17 cellular contexts compared by ENCODE assay signal in the genomic region with DNA sequence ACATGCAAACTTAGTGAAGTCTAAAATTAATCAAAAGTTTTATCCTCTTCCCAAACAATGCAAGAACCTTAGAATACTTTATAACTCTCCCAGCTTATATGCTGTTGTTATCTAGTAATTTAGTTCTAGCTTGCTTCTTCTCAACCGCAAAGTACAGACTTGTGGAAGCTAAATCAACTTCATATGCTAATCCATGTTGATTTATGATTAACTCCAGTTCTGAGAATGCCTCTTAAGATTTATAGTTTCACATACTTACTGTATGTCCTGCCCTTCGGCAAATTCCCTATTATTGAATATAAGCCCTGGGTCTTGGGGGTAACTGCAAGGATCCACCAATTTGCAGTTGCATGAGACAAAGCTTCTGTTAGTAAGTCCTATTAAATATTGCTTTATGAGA. TPM values are rescaled to one million over a fixed set of nuclear protein-coding genes. Genes with fewer than 3 reads are reported as not detected.
DNase-seq lines count a peak whose midpoint lies in the region; ATAC-seq and TF ChIP-seq lines count a peak whose summit lies in the region.
"Had no signal": no experiment of that assay in that cellular context is flagged by ENCODE, and none has a peak within 500 bp of the region (broad histone marks: within the 10 kb centered on the region; RNA-seq: fewer than 3 reads in every experiment).

No MANE protein-coding gene starts in this region.

- ATAC-seq in esophagus mucosa, result peak; percentile 33
- ATAC-seq in stimulated activated effector memory CD8-positive, alpha-beta T cell treated with anti-CD3 and anti-CD28 coated beads, Interleukin-12 subunit alpha, Interleukin-12 subunit beta, amount 100 ng/mL, for 72 hours, result no peak
- ATAC-seq: A549; CD8-positive, alpha-beta T cell had no signal

- no peaks in the 10 kb centered on the region for H3K4me1 Mint-ChIP-seq in stimulated activated effector memory CD8-positive, alpha-beta T cell treated with anti-CD3 and anti-CD28 coated beads, Interleukin-12 subunit alpha, Interleukin-12 subunit beta, amount 100 ng/mL, for 72 hours
- H3K4me1 Mint-ChIP-seq: B cell had no signal

- no peaks in the 10 kb centered on the region for H3K79me2 ChIP-seq in osteoblast (ENCODE audit: insufficient read depth, low read length)

- CTCF ChIA-PET in HEK293T (lab: Yijun Ruan, JAX), result interaction anchor here (0.6 kb wide), 1 partner anchor 12 kb away, joined by 4 read pairs; no protein-coding TSS in a partner anchor

- DNase-seq in HEK293T (ENCODE audit: extremely low spot score) (no peak), amniotic epithelial cell (ENCODE audit: low read depth) (peak; percentile 68), osteoblast (ENCODE audit: insufficient read length, low spot score, missing footprints) (no peak)
- no peak for DNase-seq in stimulated activated effector memory CD8-positive, alpha-beta T cell treated with anti-CD3 and anti-CD28 coated beads, Interleukin-12 subunit alpha, Interleukin-12 subunit beta, amount 100 ng/mL, for 72 hours (ENCODE audit: low spot score in 2 of 2)
- DNase-seq: AML-193; Caco-2; Calu3; CD4-positive, alpha-beta T cell; CD8-positive, alpha-beta T cell; DMS79 treated with DMSO at 0.1 percent for 48 hours; GF-D8 had no signal

- no peaks in the 10 kb centered on the region for H3K9me3 Mint-ChIP-seq in stimulated activated effector memory CD8-positive, alpha-beta T cell treated with anti-CD3 and anti-CD28 coated beads, Interleukin-12 subunit alpha, Interleukin-12 subunit beta, amount 100 ng/mL, for 72 hours
- H3K9me3 Mint-ChIP-seq: CD4-positive, alpha-beta T cell had no signal

- H3K9me3 ChIP-seq in osteoblast (ENCODE audit: low read depth, low read length), result no peaks in the 10 kb centered on the region
- H3K9me3 ChIP-seq: A549; BLaER1 treated with 17β-estradiol and CSF1 and Interleukin-3, amounts not matched to agents 10 nM and 100 nM had no signal

- no peak overlapping the region for H3K27ac Mint-ChIP-seq in stimulated activated effector memory CD8-positive, alpha-beta T cell treated with anti-CD3 and anti-CD28 coated beads, Interleukin-12 subunit alpha, Interleukin-12 subunit beta, amount 100 ng/mL, for 72 hours
- H3K27ac Mint-ChIP-seq: B cell; CD4-positive, alpha-beta T cell; CD8-positive, alpha-beta T cell had no signal

- no peak overlapping the region for H3K4me3 ChIP-seq in osteoblast (ENCODE audit: insufficient read depth, low read length)
- H3K4me3 ChIP-seq: A549; BLaER1 treated with 17β-estradiol and CSF1 and Interleukin-3, amounts not matched to agents 10 nM and 100 nM had no signal

- H3K4me1 ChIP-seq in osteoblast (ENCODE audit: insufficient read depth, low read length), result no peaks in the 10 kb centered on the region
- H3K4me1 ChIP-seq: A549; BLaER1 treated with 17β-estradiol and CSF1 and Interleukin-3, amounts not matched to agents 10 nM and 100 nM; Caco-2 had no signal

- peaks cover 3% of the 10 kb centered on the region for H3K27me3 ChIP-seq in osteoblast (ENCODE audit: insufficient read depth, low read length)
- H3K27me3 ChIP-seq: BLaER1 treated with 17β-estradiol and CSF1 and Interleukin-3, amounts not matched to agents 10 nM and 100 nM had no signal

- no peak for TF ChIP-seq CTCF in osteoblast (IDR thresholded peaks at IDR 0.05; ENCODE audit: extremely low read depth, low read depth, low read length)

- H3K4me2 ChIP-seq in osteoblast (ENCODE audit: insufficient read depth, low read length), result no peak overlapping the region
- H3K4me2 ChIP-seq: A549; BLaER1 treated with 17β-estradiol and CSF1 and Interleukin-3, amounts not matched to agents 10 nM and 100 nM had no signal

- no peak overlapping the region for H3K27ac ChIP-seq in osteoblast (ENCODE audit: low read depth, low read length)
- H3K27ac ChIP-seq: 22Rv1; A549; BLaER1 treated with 17β-estradiol and CSF1 and Interleukin-3, amounts not matched to agents 10 nM and 100 nM; C4-2B had no signal

- no peak overlapping the region for H2AFZ ChIP-seq in osteoblast (ENCODE audit: low read length)

- H3K36me3 Mint-ChIP-seq in stimulated activated effector memory CD8-positive, alpha-beta T cell treated with anti-CD3 and anti-CD28 coated beads, Interleukin-12 subunit alpha, Interleukin-12 subunit beta, amount 100 ng/mL, for 72 hours, result no peaks in the 10 kb centered on the region
- H3K36me3 Mint-ChIP-seq: CD8-positive, alpha-beta T cell had no signal

- no peaks in the 10 kb centered on the region for H3K36me3 ChIP-seq in osteoblast (ENCODE audit: insufficient read depth, low read length)
- H3K36me3 ChIP-seq: BLaER1 treated with 17β-estradiol and CSF1 and Interleukin-3, amounts not matched to agents 10 nM and 100 nM had no signal

- H4K20me1 ChIP-seq in osteoblast (ENCODE audit: insufficient read depth, low read length), result no peaks in the 10 kb centered on the region
- H4K20me1 ChIP-seq: BLaER1 treated with 17β-estradiol and CSF1 and Interleukin-3, amounts not matched to agents 10 nM and 100 nM had no signal

- POLR2A ChIA-PET in HEK293T (lab: Yijun Ruan, JAX), result no interaction called here

- no peak overlapping the region for H3K4me3 Mint-ChIP-seq in stimulated activated effector memory CD8-positive, alpha-beta T cell treated with anti-CD3 and anti-CD28 coated beads, Interleukin-12 subunit alpha, Interleukin-12 subunit beta, amount 100 ng/mL, for 72 hours
- H3K4me3 Mint-ChIP-seq: B cell; CD4-positive, alpha-beta T cell; CD8-positive, alpha-beta T cell had no signal

TF ChIP-seq in HEK293T, 16 proteins besides CTCF, POLR2A, EP300 and RAD21:
- TF ChIP-seq FOXA1 (IDR thresholded peaks at IDR 0.05) (no peak), PKNOX1 (IDR thresholded peaks at IDR 0.05) (peak; percentile 1; the same call in 1 of the 2 replicates)

RNA-seq across cellular contexts. Expression of gene SLC35F2, which starts 17.6 kb away (rescaled TPM):
- 14.7 TPM for total RNA-seq in esophagus mucosa
- 5.4 and 6.2 TPM in 2 replicates for total RNA-seq in osteoblast

RNA-seq across cellular contexts. Expression of gene RAB39A, which starts 52.1 kb away (rescaled TPM):
- total RNA-seq in esophagus mucosa, result not detected
- not detected in 2 replicates for total RNA-seq in osteoblast
- total RNA-seq: Calu3; CD4-positive, alpha-beta T cell; CD8-positive, alpha-beta T cell had no signal
